In genomic region chr19:11949614-11950080, GRCh38 we compare ENCODE assay signal across 8 cellular contexts. TPM values are rescaled to one million over a fixed set of nuclear protein-coding genes. Genes with fewer than 3 reads are reported as not detected.
DNase-seq lines count a peak whose midpoint lies in the region; TF ChIP-seq lines count a peak whose summit lies in the region.
"Not testable (repeated sequence)": the region's sequence is repeated elsewhere in the genome, so short reads cannot be mapped to it uniquely, and the experiment has no call there.
"Had no signal": no experiment of that assay in that cellular context is flagged by ENCODE, and none has a peak within 500 bp of the region (broad histone marks: within the 10 kb centered on the region; RNA-seq: fewer than 3 reads in every experiment).

No MANE protein-coding gene starts in this region.

- POLR2A ChIA-PET in CD8-positive, alpha-beta memory T cell (lab: Charles Lee): not testable (repeated sequence)

- H3K4me1 ChIP-seq in CD8-positive, alpha-beta memory T cell (ENCODE audit: insufficient read depth, low read length); Karpas-422 (ENCODE audit: low read length); effector memory CD4-positive, alpha-beta T cell (ENCODE audit: control insufficient read depth, insufficient read depth, low read length, poor library complexity, severe bottlenecking); skeletal muscle satellite cell (ENCODE audit: control insufficient read depth, insufficient read depth, low read length): not testable (repeated sequence)

- H3K4me2 ChIP-seq in Karpas-422 (ENCODE audit: low read depth, low read length, poor library complexity, severe bottlenecking); skeletal muscle satellite cell (ENCODE audit: low read length): not testable (repeated sequence)

- H3K79me2 ChIP-seq in Karpas-422 (ENCODE audit: low read length): peaks cover 11% of the 10 kb centered on the region

- peaks cover 41 to 80% (median 70%) of the 10 kb centered on the region in 3 donors for H3K36me3 Mint-ChIP-seq in CD8-positive, alpha-beta memory T cell
- peaks cover 79% of the 10 kb centered on the region for H3K36me3 Mint-ChIP-seq in T-helper 2 cell treated with Interferon-gamma antibody and Interleukin-4, amounts not matched to agents 5 μg/mL and 100 μg/mL, for 36 hours (ENCODE audit: low read depth)
- peaks cover 86% of the 10 kb centered on the region for H3K36me3 Mint-ChIP-seq in activated naive CD8-positive, alpha-beta T cell treated with anti-CD3 and anti-CD28 coated beads for 36 hours
- H3K36me3 Mint-ChIP-seq in mesothelial cell of epicardium: peaks cover 86% of the 10 kb centered on the region

- H3K4me1 Mint-ChIP-seq in CD8-positive, alpha-beta memory T cell; T-helper 2 cell treated with Interferon-gamma antibody and Interleukin-4, amounts not matched to agents 5 μg/mL and 100 μg/mL, for 36 hours (ENCODE audit: low read depth); activated naive CD8-positive, alpha-beta T cell treated with anti-CD3 and anti-CD28 coated beads for 36 hours; mesothelial cell of epicardium: not testable (repeated sequence)

- not testable (repeated sequence) for H3K27me3 Mint-ChIP-seq in CD8-positive, alpha-beta memory T cell; T-helper 2 cell treated with Interferon-gamma antibody and Interleukin-4, amounts not matched to agents 5 μg/mL and 100 μg/mL, for 36 hours (ENCODE audit: low read depth); activated naive CD8-positive, alpha-beta T cell treated with anti-CD3 and anti-CD28 coated beads for 36 hours; mesothelial cell of epicardium (ENCODE audit: low read depth)

- not testable (repeated sequence) for H3K9ac ChIP-seq in Karpas-422 (ENCODE audit: low read length); skeletal muscle satellite cell (ENCODE audit: low read depth, low read length)

- not testable (repeated sequence) for H3K27ac Mint-ChIP-seq in CD8-positive, alpha-beta memory T cell
- peak overlapping the region; percentile 45 for H3K27ac Mint-ChIP-seq in T-helper 2 cell treated with Interferon-gamma antibody and Interleukin-4, amounts not matched to agents 5 μg/mL and 100 μg/mL, for 36 hours
- peak overlapping the region; percentile 54 for H3K27ac Mint-ChIP-seq in activated naive CD8-positive, alpha-beta T cell treated with anti-CD3 and anti-CD28 coated beads for 36 hours
- peak overlapping the region; percentile 28 for H3K27ac Mint-ChIP-seq in mesothelial cell of epicardium

- CTCF ChIA-PET in CD8-positive, alpha-beta memory T cell (lab: Charles Lee): not testable (repeated sequence)

- peaks cover 35% of the 10 kb centered on the region for H3K36me3 ChIP-seq in CD8-positive, alpha-beta memory T cell (ENCODE audit: insufficient read depth, low read length)
- peaks cover 86% of the 10 kb centered on the region for H3K36me3 ChIP-seq in Karpas-422 (ENCODE audit: insufficient read depth, low read length)
- H3K36me3 ChIP-seq in effector memory CD4-positive, alpha-beta T cell (ENCODE audit: control insufficient read depth, insufficient read depth, low read length): peaks cover 56% of the 10 kb centered on the region
- H3K36me3 ChIP-seq in skeletal muscle satellite cell (ENCODE audit: insufficient read depth, low read length): peaks cover 72% of the 10 kb centered on the region

- peaks cover 36 to 98% (median 89%) of the 10 kb centered on the region in 5 donors for H3K9me3 Mint-ChIP-seq in CD8-positive, alpha-beta memory T cell
- peaks cover 85% of the 10 kb centered on the region for H3K9me3 Mint-ChIP-seq in T-helper 2 cell treated with Interferon-gamma antibody and Interleukin-4, amounts not matched to agents 5 μg/mL and 100 μg/mL, for 36 hours
- H3K9me3 Mint-ChIP-seq in activated naive CD8-positive, alpha-beta T cell treated with anti-CD3 and anti-CD28 coated beads for 36 hours: peaks cover 60% of the 10 kb centered on the region
- H3K9me3 Mint-ChIP-seq in mesothelial cell of epicardium: peaks cover 77% of the 10 kb centered on the region

- H3K9me2 ChIP-seq in Karpas-422 (replicated peaks; ENCODE audit: insufficient read depth, low read length): not testable (repeated sequence)

- H3K27ac ChIP-seq in CD8-positive, alpha-beta memory T cell (ENCODE audit: low read depth, low read length); Karpas-422 (ENCODE audit: low read length); effector memory CD4-positive, alpha-beta T cell (ENCODE audit: insufficient read depth, low read length, poor library complexity, severe bottlenecking): not testable (repeated sequence)

- peaks cover 73% of the 10 kb centered on the region for H3K9me3 ChIP-seq in CD8-positive, alpha-beta memory T cell (ENCODE audit: low read length)
- H3K9me3 ChIP-seq in Karpas-422 (ENCODE audit: low read length) (peaks cover 70% of the 10 kb centered on the region), skeletal muscle satellite cell (replicated peaks; ENCODE audit: low read length) (peaks cover 84% of the 10 kb centered on the region)
- peaks cover 73% of the 10 kb centered on the region for H3K9me3 ChIP-seq in effector memory CD4-positive, alpha-beta T cell (ENCODE audit: control insufficient read depth, low read length)

- TF ChIP-seq CTCF in mesothelial cell of epicardium (IDR thresholded peaks at IDR 0.05; ENCODE audit: unreplicated experiment): not testable (repeated sequence)

- not testable (repeated sequence) for DNase-seq in CD8-positive, alpha-beta memory T cell; Karpas-422; T-helper 2 cell treated with Interferon-gamma antibody and Interleukin-4, amounts not matched to agents 5 μg/mL and 100 μg/mL, for 36 hours (ENCODE audit: low spot score); activated naive CD8-positive, alpha-beta T cell treated with anti-CD3 and anti-CD28 coated beads for 36 hours; effector memory CD4-positive, alpha-beta T cell; mesothelial cell of epicardium (ENCODE audit: low spot score in 2 of 2, unreplicated experiment in 2 of 2)

- not testable (repeated sequence) for H3K27me3 ChIP-seq in CD8-positive, alpha-beta memory T cell (ENCODE audit: insufficient read depth, low read length, poor library complexity, severe bottlenecking); Karpas-422 (ENCODE audit: low read length); effector memory CD4-positive, alpha-beta T cell (replicated peaks; ENCODE audit: control insufficient read depth, insufficient read depth, low read length, poor library complexity, severe bottlenecking); skeletal muscle satellite cell (ENCODE audit: control insufficient read depth, insufficient read depth, low read length)

- not testable (repeated sequence) for H4K20me1 ChIP-seq in Karpas-422 (ENCODE audit: insufficient read depth, low read depth, low read length)

- not testable (repeated sequence) for H3K4me3 Mint-ChIP-seq in CD8-positive, alpha-beta memory T cell; T-helper 2 cell treated with Interferon-gamma antibody and Interleukin-4, amounts not matched to agents 5 μg/mL and 100 μg/mL, for 36 hours; activated naive CD8-positive, alpha-beta T cell treated with anti-CD3 and anti-CD28 coated beads for 36 hours; mesothelial cell of epicardium

- peak overlapping the region; percentile 6 for H3K4me3 ChIP-seq in CD8-positive, alpha-beta memory T cell (ENCODE audit: low read length)
- H3K4me3 ChIP-seq in Karpas-422 (ENCODE audit: low read length): peak overlapping the region; percentile 23
- peak overlapping the region; percentile 7 for H3K4me3 ChIP-seq in effector memory CD4-positive, alpha-beta T cell (ENCODE audit: insufficient read depth, low read depth, low read length, poor library complexity, severe bottlenecking)
- peak overlapping the region; percentile 12 for H3K4me3 ChIP-seq in skeletal muscle satellite cell (ENCODE audit: low read length)

- not testable (repeated sequence) for H2AFZ ChIP-seq in Karpas-422 (ENCODE audit: low read length)

RNA-seq across cellular contexts. Expression of gene ZNF763, which starts 15.2 kb away (rescaled TPM):
- total RNA-seq in CD8-positive, alpha-beta memory T cell: 1 to 10 TPM; 2.0 to 2.3 TPM
- polyA plus RNA-seq in CD8-positive, alpha-beta memory T cell: 2.5 TPM
- 3.2 and 9.2 TPM in 2 replicates for total RNA-seq in Karpas-422 (2014; rRNA removed; shearing (Covaris generic); ENCODE audit: low replicate concordance)
- under 1 TPM; 0.85 to 0.96 TPM for total RNA-seq in activated naive CD8-positive, alpha-beta T cell treated with anti-CD3 and anti-CD28 coated beads for 36 hours
- 5.9 to 7.2 TPM (median 7.1 TPM) in 3 replicates for total RNA-seq in mesothelial cell of epicardium
- 0.66 and 1.8 TPM in 2 replicates for total RNA-seq in skeletal muscle satellite cell (2012; rRNA removed)
- polyA plus RNA-seq: A549 had no signal

RNA-seq across cellular contexts. Expression of gene ZNF700, which starts 24.7 kb away (rescaled TPM):
- 10 to 100 TPM; 10.1 to 10.8 TPM for total RNA-seq in CD8-positive, alpha-beta memory T cell
- 3.3 TPM for polyA plus RNA-seq in CD8-positive, alpha-beta memory T cell
- total RNA-seq in Karpas-422 (2014; rRNA removed; shearing (Covaris generic); ENCODE audit: low replicate concordance): 15.8 and 29.9 TPM in 2 replicates
- total RNA-seq in activated naive CD8-positive, alpha-beta T cell treated with anti-CD3 and anti-CD28 coated beads for 36 hours: 10 to 100 TPM; 10.2 to 11.3 TPM
- total RNA-seq in mesothelial cell of epicardium: 13.4 to 15.0 TPM (median 14.2 TPM) in 3 replicates
- 7.1 and 7.9 TPM in 2 replicates for total RNA-seq in skeletal muscle satellite cell (2012; rRNA removed)
